Comparison of ENCODE assay signal across 26 cellular contexts in genomic region chr18:43886341-43886740, GRCh38.
"Had no signal": no experiment of that assay in that cellular context is flagged by ENCODE, and none has a peak within 500 bp of the region (broad histone marks: within the 10 kb centered on the region; RNA-seq: fewer than 3 reads in every experiment).

No MANE protein-coding gene starts in this region.

- H3K4me3 ChIP-seq: cardiac muscle cell, gastrocnemius medialis, lung, right atrium auricular region, skin epidermis, transverse colon, uterus had no signal

- H3K27me3 ChIP-seq: cardiac muscle cell, gastrocnemius medialis, right atrium auricular region, suprapubic skin, transverse colon, uterus had no signal

- FAIRE-seq: keratinocyte had no signal

- H3K36me3 ChIP-seq: cardiac muscle cell, gastrocnemius medialis, right atrium auricular region, suprapubic skin, transverse colon, uterus had no signal

- DNase-seq: activated B cell treated with CpG ODN at 0.5 μM for 24 hours; activated CD4-positive, alpha-beta T cell treated with anti-CD3 and anti-CD28 coated beads, Interleukin-2, amount 10 ng/mL, durations not matched to agents 24 days and 14 days; activated CD8-positive, alpha-beta T cell treated with anti-CD3 and anti-CD28 coated beads for 36 hours; activated naive CD4-positive, alpha-beta T cell; activated naive CD8-positive, alpha-beta T cell treated with anti-CD3 and anti-CD28 coated beads for 36 hours; activated T-cell treated with anti-CD3 and anti-CD28 coated beads, Interleukin-2, amount 50 U/mL, for 1 hour; amniotic stem cell; dermis blood vessel endothelial cell; effector memory CD4-positive, alpha-beta T cell; gastrocnemius medialis; head of caudate nucleus; midbrain; stimulated activated CD4-positive, alpha-beta T cell treated with anti-CD3 and anti-CD28 coated beads, Interleukin-15, amount 100 ng/mL, for 24 hours; stimulated activated CD4-positive, alpha-beta T cell treated with anti-CD3 and anti-CD28 coated beads, Interleukin-2, amount 100 ng/mL, for 48 hours; stimulated activated naive CD8-positive, alpha-beta T cell treated with anti-CD3 and anti-CD28 coated beads, Interleukin-15, amount 100 ng/mL, for 72 hours; T-helper 9 cell; transverse colon; uterus had no signal

- ATAC-seq: activated CD8-positive, alpha-beta T cell treated with anti-CD3 and anti-CD28 coated beads for 36 hours; activated T-helper 17 cell treated with anti-CD3 and anti-CD28 coated beads, Interleukin-2, amount 50 U/mL, for 72 hours; gastrocnemius medialis; left lobe of liver; stimulated activated naive CD8-positive, alpha-beta T cell treated with anti-CD3 and anti-CD28 coated beads, Interleukin-15, amount 100 ng/mL, for 72 hours had no signal
